ENCODE assay signal across 8 cellular contexts in the genomic region with DNA sequence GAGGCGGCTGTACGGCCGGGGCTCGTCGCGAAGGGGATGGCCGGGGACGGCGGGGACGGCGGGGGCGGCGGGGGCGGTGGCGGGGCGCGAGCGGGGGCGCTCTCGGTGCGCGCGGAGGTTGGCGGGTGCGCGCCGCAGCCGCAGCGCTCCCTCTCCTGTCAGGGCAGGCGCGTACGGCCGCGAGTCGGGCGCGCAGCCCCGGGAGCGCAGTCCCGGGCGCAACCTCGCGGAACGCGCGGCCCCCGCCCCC. TPM values are rescaled to one million over a fixed set of nuclear protein-coding genes. Genes with fewer than 3 reads are reported as not detected.
A peak's percentile ranks its signal among the peaks of the same experiment; 100 is the strongest.
DNase-seq lines count a peak whose midpoint lies in the region; ATAC-seq and TF ChIP-seq lines count a peak whose summit lies in the region.

No MANE protein-coding gene starts in this region.

- no peak for TF ChIP-seq CTCF in activated B cell treated with CpG ODN at 0.5 μM for 24 hours (IDR thresholded peaks at IDR 0.05)

- H3K4me3 Mint-ChIP-seq in activated B cell treated with CpG ODN at 0.5 μM for 24 hours = peak overlapping the region; percentile 84
- peak overlapping the region; percentile 87 for H3K4me3 Mint-ChIP-seq in stimulated activated memory B cell treated with anti-CD40 and anti-IgM and Interleukin-4, amounts not matched to agents 10 μg/mL and 1 μg/mL and 100 μg/mL, for 72 hours

- DNase-seq in HAP-1 (ENCODE audit: low spot score in 2 of 2) = no peak
- no peak for DNase-seq in activated B cell treated with CpG ODN at 0.5 μM for 24 hours
- DNase-seq in DMS53 (lab: John Stamatoyannopoulos, UW) = no peak
- no peak for DNase-seq in stimulated activated naive CD4-positive, alpha-beta T cell treated with Interleukin-2 at 50 U/mL for 16 hours (lab: John Stamatoyannopoulos, UW)
- DNase-seq in DMS 273 (lab: John Stamatoyannopoulos, UW; ENCODE audit: unreplicated experiment) = no peak
- DNase-seq in NCI-H226 = no peak

- in situ Hi-C loops in HAP-1 (cut with MboI; ENCODE audit: low sequenced_read_pairs) = loop anchor here (25.0 kb wide), 1 partner anchor 114 kb away; a partner anchor contains a TSS

- H3K27me3 Mint-ChIP-seq in activated B cell treated with CpG ODN at 0.5 μM for 24 hours = peaks cover 38% of the 10 kb centered on the region
- peaks cover 58% of the 10 kb centered on the region for H3K27me3 Mint-ChIP-seq in stimulated activated memory B cell treated with anti-CD40 and anti-IgM and Interleukin-4, amounts not matched to agents 10 μg/mL and 1 μg/mL and 100 μg/mL, for 72 hours

- intact Hi-C loops in activated B cell treated with CpG ODN at 0.5 μM for 24 hours (cut with micrococcal nuclease) = loop anchor here (1.0 to 5.0 kb wide), 8 partner anchors 16 to 862 kb away; a partner anchor contains a TSS

- H3K27ac Mint-ChIP-seq in activated B cell treated with CpG ODN at 0.5 μM for 24 hours = no peak overlapping the region
- no peak overlapping the region for H3K27ac Mint-ChIP-seq in stimulated activated memory B cell treated with anti-CD40 and anti-IgM and Interleukin-4, amounts not matched to agents 10 μg/mL and 1 μg/mL and 100 μg/mL, for 72 hours

- H3K4me1 Mint-ChIP-seq in activated B cell treated with CpG ODN at 0.5 μM for 24 hours = peaks cover 14% of the 10 kb centered on the region
- peaks cover 15% of the 10 kb centered on the region for H3K4me1 Mint-ChIP-seq in stimulated activated memory B cell treated with anti-CD40 and anti-IgM and Interleukin-4, amounts not matched to agents 10 μg/mL and 1 μg/mL and 100 μg/mL, for 72 hours

- CTCF ChIA-PET in activated B cell treated with CpG ODN at 0.5 μM for 24 hours (lab: Charles Lee) = no interaction called here

- H3K27me3 ChIP-seq in HAP-1 (ENCODE audit: low read depth) = no peaks in the 10 kb centered on the region

- H3K4me1 ChIP-seq in HAP-1 = peaks cover 23% of the 10 kb centered on the region

- H3K4me3 ChIP-seq in HAP-1 (peak overlapping the region; percentile 37), iPS-11a (ENCODE audit: low read depth, low read length) (peak overlapping the region; percentile 51)

- H3K9me3 ChIP-seq in HAP-1 = no peaks in the 10 kb centered on the region

- H3K9me3 Mint-ChIP-seq in activated B cell treated with CpG ODN at 0.5 μM for 24 hours = no peaks in the 10 kb centered on the region
- H3K9me3 Mint-ChIP-seq in stimulated activated memory B cell treated with anti-CD40 and anti-IgM and Interleukin-4, amounts not matched to agents 10 μg/mL and 1 μg/mL and 100 μg/mL, for 72 hours = no peaks in the 10 kb centered on the region

- no peaks in the 10 kb centered on the region; the same call in 1 of the 2 replicates for H3K36me3 ChIP-seq in HAP-1 (replicated peaks)

- POLR2A ChIA-PET in activated B cell treated with CpG ODN at 0.5 μM for 24 hours (lab: Charles Lee) = no interaction called here

- no peaks in the 10 kb centered on the region for H3K36me3 Mint-ChIP-seq in activated B cell treated with CpG ODN at 0.5 μM for 24 hours (ENCODE audit: low read depth)
- no peaks in the 10 kb centered on the region for H3K36me3 Mint-ChIP-seq in stimulated activated memory B cell treated with anti-CD40 and anti-IgM and Interleukin-4, amounts not matched to agents 10 μg/mL and 1 μg/mL and 100 μg/mL, for 72 hours

- no peak for ATAC-seq in activated B cell treated with CpG ODN at 0.5 μM for 24 hours (ENCODE audit: low read depth)
- no peak for ATAC-seq in stimulated activated memory B cell treated with anti-CD40 and anti-IgM and Interleukin-4, amounts not matched to agents 10 μg/mL and 1 μg/mL and 100 μg/mL, for 72 hours

RNA-seq across cellular contexts. Expression of a gene that starts 0.3 kb away (rescaled TPM):
- 0.39 and 0.95 TPM in 2 replicates for total RNA-seq in activated B cell treated with CpG ODN at 0.5 μM for 24 hours
